In the genomic region with DNA sequence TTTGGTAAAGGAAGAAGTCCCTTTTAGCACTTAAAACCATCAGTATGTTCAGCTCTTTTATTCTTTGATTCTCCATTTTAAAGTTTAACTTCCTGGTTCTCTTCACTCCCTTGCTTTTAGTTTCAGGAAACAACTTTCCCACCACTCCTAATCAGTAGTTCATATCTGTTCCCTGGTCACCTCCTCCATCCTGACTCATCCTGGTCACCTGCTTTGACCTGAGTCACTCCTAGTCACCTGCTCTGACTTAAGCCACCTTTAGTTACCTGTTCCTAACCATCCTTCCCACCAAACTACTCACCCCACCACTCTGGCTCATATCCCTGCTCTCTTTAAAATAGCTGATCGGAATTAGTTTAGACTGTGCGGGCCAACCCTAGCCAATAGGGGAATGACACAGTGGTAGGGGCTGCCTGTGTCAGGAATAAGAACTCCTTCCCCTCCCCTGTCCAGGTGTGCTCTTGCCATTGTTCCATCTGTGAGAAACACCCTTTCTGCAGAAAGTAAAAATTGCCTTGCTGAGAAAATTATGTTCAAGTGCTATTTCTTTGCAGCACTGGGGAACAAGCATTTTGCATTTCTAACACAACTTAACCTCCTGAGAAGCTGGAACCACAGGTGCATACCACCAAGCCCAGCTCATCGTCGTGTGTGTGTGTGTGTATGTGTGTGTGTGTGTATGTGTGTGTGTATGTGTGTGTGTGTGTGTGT, we compare ENCODE assay signal across 1 cellular context.
TF ChIP-seq lines count a peak whose summit lies in the region.

No MANE protein-coding gene starts in this region.

TF ChIP-seq in K562, 482 proteins besides CTCF, POLR2A, EP300 and RAD21:
- TF ChIP-seq, protein P1, sequence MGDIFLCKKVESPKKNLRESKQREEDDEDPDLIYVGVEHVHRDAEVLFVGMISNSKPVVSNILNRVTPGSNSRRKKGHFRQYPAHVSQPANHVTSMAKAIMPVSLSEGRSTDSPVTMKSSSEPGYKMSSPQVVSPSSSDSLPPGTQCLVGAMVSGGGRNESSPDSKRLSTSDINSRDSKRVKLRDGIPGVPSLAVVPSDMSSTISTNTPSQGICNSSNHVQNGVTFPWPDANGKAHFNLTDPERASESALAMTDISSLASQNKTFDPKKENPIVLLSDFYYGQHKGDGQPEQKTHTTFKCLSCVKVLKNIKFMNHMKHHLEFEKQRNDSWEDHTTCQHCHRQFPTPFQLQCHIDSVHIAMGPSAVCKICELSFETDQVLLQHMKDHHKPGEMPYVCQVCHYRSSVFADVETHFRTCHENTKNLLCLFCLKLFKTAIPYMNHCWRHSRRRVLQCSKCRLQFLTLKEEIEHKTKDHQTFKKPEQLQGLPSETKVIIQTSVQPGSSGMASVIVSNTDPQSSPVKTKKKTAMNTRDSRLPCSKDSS (IDR thresholded peaks at IDR 0.05; ENCODE audit: low read depth, partially characterized antibody) = peak; percentile 25
- TF ChIP-seq CBX3 (IDR thresholded peaks at IDR 0.05; ENCODE audit: borderline replicate concordance in 1 of 2, low read length in 2 of 2) = 0 out of 3 replicates have a peak, but pooled peaks of 1 of the 2 experiments have one; percentile 27
